In the genomic region with DNA sequence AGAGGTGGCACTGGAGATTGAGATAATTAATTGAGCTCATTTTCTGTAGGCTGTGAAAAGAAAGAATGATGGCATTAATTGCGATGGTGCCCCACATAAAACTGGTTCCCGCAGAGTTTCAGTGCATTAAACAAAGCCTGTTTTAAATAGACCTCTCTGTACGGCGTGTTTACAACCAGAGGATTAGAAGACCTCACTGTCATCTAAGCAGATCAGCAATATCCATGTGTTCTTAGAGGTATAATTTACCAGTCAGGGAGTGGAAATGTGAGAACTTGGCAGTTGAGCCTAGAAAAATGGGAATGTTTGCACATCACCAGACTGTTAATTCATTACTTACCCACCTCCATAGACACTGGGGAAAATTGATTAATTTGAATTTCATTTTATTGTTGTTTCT, we compare ENCODE assay signal across 1 cellular context.
TF ChIP-seq lines count a peak whose summit lies in the region.

No MANE protein-coding gene starts in this region.

TF ChIP-seq in HCT116, 20 proteins besides CTCF, POLR2A, EP300 and RAD21 (continued from another document):
- TF ChIP-seq, protein P1, sequence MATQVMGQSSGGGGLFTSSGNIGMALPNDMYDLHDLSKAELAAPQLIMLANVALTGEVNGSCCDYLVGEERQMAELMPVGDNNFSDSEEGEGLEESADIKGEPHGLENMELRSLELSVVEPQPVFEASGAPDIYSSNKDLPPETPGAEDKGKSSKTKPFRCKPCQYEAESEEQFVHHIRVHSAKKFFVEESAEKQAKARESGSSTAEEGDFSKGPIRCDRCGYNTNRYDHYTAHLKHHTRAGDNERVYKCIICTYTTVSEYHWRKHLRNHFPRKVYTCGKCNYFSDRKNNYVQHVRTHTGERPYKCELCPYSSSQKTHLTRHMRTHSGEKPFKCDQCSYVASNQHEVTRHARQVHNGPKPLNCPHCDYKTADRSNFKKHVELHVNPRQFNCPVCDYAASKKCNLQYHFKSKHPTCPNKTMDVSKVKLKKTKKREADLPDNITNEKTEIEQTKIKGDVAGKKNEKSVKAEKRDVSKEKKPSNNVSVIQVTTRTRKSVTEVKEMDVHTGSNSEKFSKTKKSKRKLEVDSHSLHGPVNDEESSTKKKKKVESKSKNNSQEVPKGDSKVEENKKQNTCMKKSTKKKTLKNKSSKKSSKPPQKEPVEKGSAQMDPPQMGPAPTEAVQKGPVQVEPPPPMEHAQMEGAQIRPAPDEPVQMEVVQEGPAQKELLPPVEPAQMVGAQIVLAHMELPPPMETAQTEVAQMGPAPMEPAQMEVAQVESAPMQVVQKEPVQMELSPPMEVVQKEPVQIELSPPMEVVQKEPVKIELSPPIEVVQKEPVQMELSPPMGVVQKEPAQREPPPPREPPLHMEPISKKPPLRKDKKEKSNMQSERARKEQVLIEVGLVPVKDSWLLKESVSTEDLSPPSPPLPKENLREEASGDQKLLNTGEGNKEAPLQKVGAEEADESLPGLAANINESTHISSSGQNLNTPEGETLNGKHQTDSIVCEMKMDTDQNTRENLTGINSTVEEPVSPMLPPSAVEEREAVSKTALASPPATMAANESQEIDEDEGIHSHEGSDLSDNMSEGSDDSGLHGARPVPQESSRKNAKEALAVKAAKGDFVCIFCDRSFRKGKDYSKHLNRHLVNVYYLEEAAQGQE (IDR thresholded peaks at IDR 0.05; ENCODE audit: low read depth): no peak
- no peak for TF ChIP-seq SRF (IDR thresholded peaks at IDR 0.05; ENCODE audit: low read depth)
- TF ChIP-seq ELF1 (IDR thresholded peaks at IDR 0.05; ENCODE audit: borderline replicate concordance, low read depth): no peak
- TF ChIP-seq CEBPB (IDR thresholded peaks at IDR 0.05; ENCODE audit: low read depth): no peak
- TF ChIP-seq TCF7L2 (IDR thresholded peaks at IDR 0.05; ENCODE audit: borderline replicate concordance, extremely low read depth, insufficient read depth, insufficient read length): no peak
- TF ChIP-seq FOSL1 (IDR thresholded peaks at IDR 0.05; ENCODE audit: low read depth): no peak
- TF ChIP-seq SIN3A (IDR thresholded peaks at IDR 0.05; ENCODE audit: low read depth): no peak
- TF ChIP-seq ZNF274 (IDR thresholded peaks at IDR 0.05; ENCODE audit: low read depth, low read length): no peak
- TF ChIP-seq EGR1 (IDR thresholded peaks at IDR 0.05; ENCODE audit: low read depth): no peak
- no peak for TF ChIP-seq ZFX (IDR thresholded peaks at IDR 0.05)
- no peak for TF ChIP-seq EZH2phosphoT487 (IDR thresholded peaks at IDR 0.05; ENCODE audit: borderline replicate concordance)
- TF ChIP-seq, protein P2, sequence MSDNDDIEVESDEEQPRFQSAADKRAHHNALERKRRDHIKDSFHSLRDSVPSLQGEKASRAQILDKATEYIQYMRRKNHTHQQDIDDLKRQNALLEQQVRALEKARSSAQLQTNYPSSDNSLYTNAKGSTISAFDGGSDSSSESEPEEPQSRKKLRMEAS (IDR thresholded peaks at IDR 0.05): no peak
- no peak for TF ChIP-seq POLR2AphosphoS5 (IDR thresholded peaks at IDR 0.05; ENCODE audit: low read depth, low read length)
- no peak for TF ChIP-seq YY1 (IDR thresholded peaks at IDR 0.05; ENCODE audit: extremely low read depth, insufficient replicate concordance, low read depth, low read length)
- TF ChIP-seq CBX3 (IDR thresholded peaks at IDR 0.05; ENCODE audit: low read depth): no peak
